ENCODE assay signal across 16 cellular contexts in the genomic region with DNA sequence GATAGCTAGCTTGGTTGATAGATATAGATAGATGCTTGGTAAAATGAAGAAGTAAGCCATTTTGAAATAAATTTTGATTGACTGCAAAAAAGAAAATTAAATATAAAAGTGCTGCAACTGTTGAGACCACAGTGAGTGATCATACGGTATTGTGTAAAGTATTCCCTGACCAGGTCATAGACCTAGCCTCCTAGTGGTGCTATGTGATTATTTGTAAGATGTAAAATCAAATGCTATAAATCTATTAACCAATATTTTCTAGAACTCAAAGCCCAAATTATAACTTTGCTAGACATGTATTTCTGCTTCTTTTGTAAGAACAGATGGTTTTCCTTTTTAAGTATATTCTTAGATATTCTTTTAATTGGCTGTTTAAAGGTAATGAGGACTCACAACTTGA.
DNase-seq lines count a peak whose midpoint lies in the region; ATAC-seq, FAIRE-seq and TF ChIP-seq lines count a peak whose summit lies in the region.
"Had no signal": no experiment of that assay in that cellular context is flagged by ENCODE, and none has a peak within 500 bp of the region (broad histone marks: within the 10 kb centered on the region; RNA-seq: fewer than 3 reads in every experiment).

No MANE protein-coding gene starts in this region.

- ATAC-seq in HG03378 (IDR thresholded peaks at IDR 0.05; ENCODE audit: unreplicated experiment): no peak
- ATAC-seq: CD8-positive, alpha-beta T cell; GM12878; HepG2 had no signal

- no peak for FAIRE-seq in GM12892 (lab: Jason Lieb, UNC)
- FAIRE-seq: A204.1, GM12878, HepG2, HTR-8/SVneo had no signal

- H2AFZ ChIP-seq in smooth muscle cell (ENCODE audit: low read depth): no peak overlapping the region
- H2AFZ ChIP-seq: GM23248 had no signal

- no peaks in the 10 kb centered on the region for H3K27me3 ChIP-seq in H7 (ENCODE audit: control insufficient read depth, insufficient read depth, low read length)
- H3K27me3 ChIP-seq in smooth muscle cell (ENCODE audit: low read depth): no peaks in the 10 kb centered on the region

- no peak overlapping the region for H3K4me3 ChIP-seq in H7 (ENCODE audit: insufficient read depth, low read depth, low read length)
- no peak overlapping the region for H3K4me3 ChIP-seq in smooth muscle cell
- H3K4me3 ChIP-seq: GM12878, GM23248, HAP-1 had no signal

- TF ChIP-seq POLR2A in GM12892 (IDR thresholded peaks at IDR 0.05; ENCODE audit: low read depth, low read length): no peak

- 0 out of 2 replicates have a peak, but pooled peaks have one; percentile 4 for TF ChIP-seq CTCF in C4-2B (conservative IDR thresholded peaks at IDR 0.05)
- TF ChIP-seq CTCF in VCaP (conservative IDR thresholded peaks at IDR 0.05): 0 out of 2 replicates have a peak, but pooled peaks have one; percentile 31
- peak; percentile 4 for TF ChIP-seq CTCF in smooth muscle cell (IDR thresholded peaks at IDR 0.05; ENCODE audit: borderline replicate concordance, insufficient read depth, poor library complexity, severe bottlenecking)

- H3K79me2 ChIP-seq in smooth muscle cell (ENCODE audit: low read depth): no peaks in the 10 kb centered on the region

- no peak overlapping the region for H3K9ac ChIP-seq in smooth muscle cell (ENCODE audit: low read depth)
- H3K9ac ChIP-seq: GM23248 had no signal

- H3K9me3 ChIP-seq in smooth muscle cell (replicated peaks; ENCODE audit: low read depth): no peaks in the 10 kb centered on the region
- H3K9me3 ChIP-seq: Caco-2, HAP-1 had no signal

- H4K20me1 ChIP-seq in smooth muscle cell (ENCODE audit: low read depth): no peaks in the 10 kb centered on the region

- no peaks in the 10 kb centered on the region for H3K36me3 ChIP-seq in H7 (replicated peaks; ENCODE audit: control insufficient read depth, insufficient read depth, low read length)
- no peaks in the 10 kb centered on the region for H3K36me3 ChIP-seq in smooth muscle cell (ENCODE audit: low read depth)
- H3K36me3 ChIP-seq: HAP-1 had no signal

- DNase-seq in H7 (peak; percentile 10), smooth muscle cell (lab: John Stamatoyannopoulos, UW; ENCODE audit: unreplicated experiment) (no peak), occipital lobe (lab: John Stamatoyannopoulos, UW) (no peak), GM12892 (ENCODE audit: insufficient read length) (no peak)
- DNase-seq: C1 segment of cervical spinal cord; Caco-2; CD8-positive, alpha-beta T cell; GM23248 had no signal

- H3K27ac ChIP-seq in C4-2B (no peak overlapping the region), VCaP (no peak overlapping the region), smooth muscle cell (ENCODE audit: low read depth) (no peak overlapping the region)
- H3K27ac ChIP-seq: GM23248 had no signal

- H3K4me1 ChIP-seq in smooth muscle cell (ENCODE audit: low read depth): peaks cover 5% of the 10 kb centered on the region
- H3K4me1 ChIP-seq: Caco-2, HAP-1 had no signal

- H3F3A ChIP-seq in smooth muscle cell (ENCODE audit: low read depth): no peaks in the 10 kb centered on the region

- no peak overlapping the region for H3K4me2 ChIP-seq in smooth muscle cell

- WGBS in smooth muscle cell (ENCODE audit: low lambda C conversion rate): 50% methylated on average over 1 of the region's 1 CpG
